Comparison of ENCODE assay signal across 1 cellular context in genomic region chr17:44186307-44187130, GRCh38.
TF ChIP-seq lines count a peak whose summit lies in the region.

Gene TMUB2 (plus strand): TSS chr17:44186972. CDS start chr17:44187709, 737 bp downstream.

TF ChIP-seq in HepG2, 621 proteins besides CTCF, POLR2A, EP300 and RAD21 (continued from another document and continues in another):
- TF ChIP-seq HOXA5 (CRISPR knock-in tag; IDR thresholded peaks at IDR 0.05) (peak; percentile 80; the same call in 1 of the 2 replicates), ATM (IDR thresholded peaks at IDR 0.05; ENCODE audit: borderline replicate concordance) (no peak), HMGXB3 (CRISPR knock-in tag; IDR thresholded peaks at IDR 0.05; ENCODE audit: borderline replicate concordance) (no peak; the same call in 1 of the 2 replicates), NCOA2 (CRISPR knock-in tag; IDR thresholded peaks at IDR 0.05) (no peak), ZNF121 (CRISPR knock-in tag; IDR thresholded peaks at IDR 0.05) (peak; percentile 96), ZNF678 (CRISPR knock-in tag; IDR thresholded peaks at IDR 0.05) (0 out of 2 replicates have a peak, but pooled peaks have one; percentile 30), LRRFIP1 (CRISPR knock-in tag; conservative IDR thresholded peaks at IDR 0.05) (no peak), ZNF44 (CRISPR knock-in tag; IDR thresholded peaks at IDR 0.05) (no peak; the same call in 1 of the 2 replicates), RXRA (CRISPR knock-in tag; IDR thresholded peaks at IDR 0.05) (no peak), MZF1 (CRISPR knock-in tag; IDR thresholded peaks at IDR 0.05; ENCODE audit: borderline replicate concordance) (no peak), PRMT3 (CRISPR knock-in tag; IDR thresholded peaks at IDR 0.05; ENCODE audit: borderline replicate concordance, low read depth) (no peak), MED1 (CRISPR knock-in tag; IDR thresholded peaks at IDR 0.05) (peak; percentile 78), ZBTB43 (CRISPR knock-in tag; conservative IDR thresholded peaks at IDR 0.05) (peak; percentile 64), DZIP1 (CRISPR knock-in tag; IDR thresholded peaks at IDR 0.05) (no peak), NFKB2 (CRISPR knock-in tag; IDR thresholded peaks at IDR 0.05; ENCODE audit: borderline replicate concordance) (peak; percentile 71; the same call in 1 of the 2 replicates), ZNF20 (CRISPR knock-in tag; IDR thresholded peaks at IDR 0.05) (0 out of 2 replicates have a peak, but pooled peaks have one; percentile 6), IRF2 (CRISPR knock-in tag; IDR thresholded peaks at IDR 0.05) (peak; percentile 67; the same call in 1 of the 2 replicates), CENPBD1 (CRISPR knock-in tag; IDR thresholded peaks at IDR 0.05; ENCODE audit: borderline replicate concordance, low read depth) (no peak), REL (CRISPR knock-in tag; conservative IDR thresholded peaks at IDR 0.05) (no peak), NFKBIZ (CRISPR knock-in tag; IDR thresholded peaks at IDR 0.05) (no peak), TSC22D2 (CRISPR knock-in tag; IDR thresholded peaks at IDR 0.05; ENCODE audit: borderline replicate concordance) (no peak), SIX1 (CRISPR knock-in tag; IDR thresholded peaks at IDR 0.05; ENCODE audit: borderline replicate concordance) (no peak), PBX2 (CRISPR knock-in tag; IDR thresholded peaks at IDR 0.05) (no peak), RBAK (CRISPR knock-in tag; IDR thresholded peaks at IDR 0.05) (no peak), ZNF256 (CRISPR knock-in tag; conservative IDR thresholded peaks at IDR 0.05) (peak; percentile 82; the same call in 1 of the 2 replicates), ZNF136 (CRISPR knock-in tag; IDR thresholded peaks at IDR 0.05; ENCODE audit: low read depth) (peak; percentile 71; the same call in 1 of the 2 replicates), TRAFD1 (CRISPR knock-in tag; IDR thresholded peaks at IDR 0.05; ENCODE audit: borderline replicate concordance) (no peak), SOX6 (IDR thresholded peaks at IDR 0.05) (no peak), SOX6 (CRISPR knock-in tag; IDR thresholded peaks at IDR 0.05) (peak; percentile 88), HMGXB4 (CRISPR knock-in tag; IDR thresholded peaks at IDR 0.05; ENCODE audit: borderline replicate concordance in 1 of 2, low read depth in 1 of 2) (peak; percentile 83), ZNF569 (CRISPR knock-in tag; IDR thresholded peaks at IDR 0.05; ENCODE audit: borderline replicate concordance) (no peak), HDAC1 (CRISPR knock-in tag; IDR thresholded peaks at IDR 0.05) (peak; percentile 88), RARG (CRISPR knock-in tag; IDR thresholded peaks at IDR 0.05; ENCODE audit: low read depth) (no peak), NCOA5 (CRISPR knock-in tag; IDR thresholded peaks at IDR 0.05) (no peak; the same call in 1 of the 2 replicates), ZNF343 (CRISPR knock-in tag; IDR thresholded peaks at IDR 0.05) (no peak; the same call in 1 of the 2 replicates), STAT6 (CRISPR knock-in tag; IDR thresholded peaks at IDR 0.05; ENCODE audit: borderline replicate concordance) (peak; percentile 48; the same call in 1 of the 2 replicates), SRSF9 (IDR thresholded peaks at IDR 0.05; ENCODE audit: borderline replicate concordance, insufficient read depth, low read depth, low read length, poor library complexity, severe bottlenecking) (no peak), THYN1 (CRISPR knock-in tag; IDR thresholded peaks at IDR 0.05; ENCODE audit: borderline replicate concordance, low read depth) (no peak)
